14 cellular contexts compared by ENCODE assay signal in the genomic region with DNA sequence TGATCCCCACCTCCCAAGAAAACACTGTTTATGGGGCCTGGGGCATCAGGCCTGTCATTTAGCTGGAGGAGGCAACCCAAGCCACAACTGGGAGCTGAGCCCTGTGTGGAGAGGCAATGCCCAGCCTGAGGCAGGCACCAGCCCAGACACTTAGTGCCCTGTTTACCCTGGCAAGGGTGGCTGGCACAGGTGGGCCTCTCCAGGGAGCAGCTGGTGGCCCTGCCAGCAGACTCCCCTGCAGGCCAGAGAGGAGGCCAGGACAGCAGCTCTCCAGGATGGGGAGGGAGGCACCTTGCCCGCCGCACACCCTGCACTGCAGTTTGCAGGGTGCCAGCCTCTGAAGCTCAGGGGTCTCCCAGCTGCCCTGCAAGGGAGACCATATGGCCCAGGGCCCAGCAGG. TPM values are rescaled to one million over a fixed set of nuclear protein-coding genes. Genes with fewer than 3 reads are reported as not detected.
A peak's percentile ranks its signal among the peaks of the same experiment; 100 is the strongest.
DNase-seq lines count a peak whose midpoint lies in the region; ATAC-seq and TF ChIP-seq lines count a peak whose summit lies in the region.
"Had no signal": no experiment of that assay in that cellular context is flagged by ENCODE, and none has a peak within 500 bp of the region (broad histone marks: within the 10 kb centered on the region; RNA-seq: fewer than 3 reads in every experiment).

No MANE protein-coding gene starts in this region.

- no peak overlapping the region for H3K27ac Mint-ChIP-seq in endodermal cell
- H3K27ac Mint-ChIP-seq: activated T-helper 2 cell treated with anti-CD3 and anti-CD28 coated beads, Interferon-gamma antibody, Interleukin-2, Interleukin-4, amounts not matched to agents 10 μg/mL and 5 μg/mL and 100 μg/mL, durations not matched to agents 14 hours and 24 hours and 36 hours had no signal

- H3K27me3 ChIP-seq in fibroblast of lung (ENCODE audit: control insufficient read depth, insufficient read depth, low read length) = no peaks in the 10 kb centered on the region
- no peaks in the 10 kb centered on the region for H3K27me3 ChIP-seq in prostate gland (replicated peaks; ENCODE audit: insufficient read depth)
- H3K27me3 ChIP-seq in endodermal cell (ENCODE audit: control insufficient read depth, insufficient read depth, low read length, poor library complexity, severe bottlenecking) = no peaks in the 10 kb centered on the region

- peak overlapping the region; percentile 18 for H3K4me2 ChIP-seq in fibroblast of lung (ENCODE audit: extremely low read depth, insufficient read depth, low read length)

- H3K4me3 Mint-ChIP-seq in endodermal cell = no peak overlapping the region

- 69% methylated on average over 2 of the region's 2 CpGs for WGBS in prostate gland
- 92 to 100% methylated on average over 2 of the region's 2 CpGs for WGBS in endodermal cell (ENCODE audit: insufficient coverage in 1 of 2, insufficient read length in 1 of 2), 2 experiments

- H3K4me1 ChIP-seq in fibroblast of lung (ENCODE audit: control insufficient read depth, extremely low read depth, insufficient read depth, low read length) (peaks cover 37% of the 10 kb centered on the region), prostate gland (replicated peaks) (peaks cover 17% of the 10 kb centered on the region), endodermal cell (ENCODE audit: control insufficient read depth, insufficient read depth, low read length) (peaks cover 4% of the 10 kb centered on the region)

- no peak for TF ChIP-seq CTCF in GM10266 (IDR thresholded peaks at IDR 0.05; ENCODE audit: control insufficient read depth, insufficient read depth, low read depth, missing control alignments)
- TF ChIP-seq CTCF in fibroblast of lung (conservative IDR thresholded peaks at IDR 0.05 in 1 of 2, IDR thresholded peaks at IDR 0.05 in 1 of 2; ENCODE audit: low read depth in 1 of 2, low read length in 2 of 2) = no peak
- TF ChIP-seq CTCF in prostate gland (IDR thresholded peaks at IDR 0.05) = no peak
- no peak for TF ChIP-seq CTCF in endodermal cell (conservative IDR thresholded peaks at IDR 0.05)

- H3K27ac ChIP-seq in fibroblast of lung (ENCODE audit: insufficient read depth, low read length) = no peak overlapping the region
- H3K27ac ChIP-seq in prostate gland = no peak overlapping the region
- no peak overlapping the region for H3K27ac ChIP-seq in endodermal cell (ENCODE audit: low read depth, low read length)

- H3K36me3 Mint-ChIP-seq in endodermal cell (ENCODE audit: low read depth) = no peaks in the 10 kb centered on the region

- no peak for ATAC-seq in GM18870 (IDR thresholded peaks at IDR 0.05; ENCODE audit: unreplicated experiment)
- ATAC-seq in HG02981 (IDR thresholded peaks at IDR 0.05; ENCODE audit: unreplicated experiment) = no peak
- ATAC-seq: HCT116 had no signal

- TF ChIP-seq POLR2A in prostate gland (IDR thresholded peaks at IDR 0.05) = no peak

- no peak overlapping the region for H2AFZ ChIP-seq in fibroblast of lung (ENCODE audit: low read length)

- H3K36me3 ChIP-seq in fibroblast of lung (ENCODE audit: control insufficient read depth, insufficient read depth, low read length) = no peaks in the 10 kb centered on the region
- H3K36me3 ChIP-seq in prostate gland = no peaks in the 10 kb centered on the region
- no peaks in the 10 kb centered on the region for H3K36me3 ChIP-seq in endodermal cell (ENCODE audit: control insufficient read depth, insufficient read depth, low read length)

- no peaks in the 10 kb centered on the region for H4K20me1 ChIP-seq in fibroblast of lung (ENCODE audit: control insufficient read depth, extremely low read depth, insufficient read depth, low read length)

- peaks cover 2% of the 10 kb centered on the region for H3K79me2 ChIP-seq in fibroblast of lung (ENCODE audit: control insufficient read depth, insufficient read depth, low read length)

- H3K4me3 ChIP-seq in fibroblast of lung (replicated peaks in 1 of 4; ENCODE audit: control extremely low read depth in 1 of 4, insufficient read depth in 1 of 4, low read depth in 3 of 4, low read length in 4 of 4) (no peak overlapping the region), prostate gland (no peak overlapping the region), endodermal cell (ENCODE audit: low read length) (no peak overlapping the region)

- H3K4me1 Mint-ChIP-seq in endodermal cell = peaks cover 15% of the 10 kb centered on the region

- no peaks in the 10 kb centered on the region for H3K9me3 Mint-ChIP-seq in endodermal cell
- H3K9me3 Mint-ChIP-seq: activated T-helper 2 cell treated with anti-CD3 and anti-CD28 coated beads, Interferon-gamma antibody, Interleukin-2, Interleukin-4, amounts not matched to agents 10 μg/mL and 5 μg/mL and 100 μg/mL, durations not matched to agents 14 hours and 24 hours and 36 hours had no signal

- no peaks in the 10 kb centered on the region for H3K9me3 ChIP-seq in fibroblast of lung (ENCODE audit: control insufficient read depth, insufficient read depth, low read depth, low read length)
- no peaks in the 10 kb centered on the region for H3K9me3 ChIP-seq in prostate gland
- no peaks in the 10 kb centered on the region for H3K9me3 ChIP-seq in endodermal cell (ENCODE audit: control insufficient read depth, low read length)

- intact Hi-C loops in prostate gland (cut with DNase I) = no loop called here

- DNase-seq in GM10266 (ENCODE audit: extremely low spot score) (peak; percentile 3), NCI-H1092 treated with DMSO at 0.1 percent for 48 hours (lab: John Stamatoyannopoulos, UW) (peak; percentile 54), fibroblast of lung (ENCODE audit: low read depth in 2 of 2) (no peak), prostate gland (ENCODE audit: low spot score) (peak; percentile 70), endodermal cell (no peak), NCI-H2171 treated with DMSO at 0.1 percent for 48 hours (lab: John Stamatoyannopoulos, UW) (no peak)
- DNase-seq: activated CD8-positive, alpha-beta memory T cell treated with anti-CD3 and anti-CD28 coated beads for 24 hours; anterior cingulate cortex; NCI-H1105; stimulated activated naive CD4-positive, alpha-beta T cell had no signal

- no peak overlapping the region for H3K9ac ChIP-seq in fibroblast of lung (ENCODE audit: insufficient read depth, low read length)
- H3K9ac ChIP-seq in endodermal cell (ENCODE audit: extremely low read depth, low read length, poor library complexity, severe bottlenecking) = no peak overlapping the region

- H3K27me3 Mint-ChIP-seq in endodermal cell (ENCODE audit: insufficient read depth) = peaks cover 11% of the 10 kb centered on the region

RNA-seq across cellular contexts. Expression of gene TMEM92, which starts 9.1 kb away (rescaled TPM):
- total RNA-seq in fibroblast of lung (under 0.01 TPM in 1 of 2 replicates, not detected in the other), prostate gland (under 1 TPM; 0.91 to 0.96 TPM), endodermal cell (10 to 100 TPM; 34.3 to 35.8 TPM)
- polyA plus RNA-seq in fibroblast of lung = 0.05 TPM in 2 replicates
- polyA plus RNA-seq in fibroblast of lung (2012) = 0.19 and 0.32 TPM in 2 replicates
- not detected in 2 replicates for polyA minus RNA-seq in fibroblast of lung (ENCODE audit: low replicate concordance)
- 9.6 TPM for polyA plus RNA-seq in endodermal cell (2013, experiment 1 of 2)
- polyA plus RNA-seq in endodermal cell (2013, experiment 2 of 2) = 8.7 TPM

Comparison
In these comparisons a context has a peak if more than half of its experiments do, and no peak if none do; other contexts are left out.
1. DNase-seq: peak in GM10266 (single experiment), NCI-H1092 treated with DMSO at 0.1 percent for 48 hours (single experiment) and prostate gland (single experiment); none in fibroblast of lung (0 of 2), endodermal cell (single experiment) and NCI-H2171 treated with DMSO at 0.1 percent for 48 hours (single experiment).
2. RNA of gene TMEM92, which starts 9.1 kb away (total RNA-seq): 34.3 to 35.8 TPM in endodermal cell; 0.91 to 0.96 TPM in prostate gland and under 0.01 TPM in fibroblast of lung; every median in the first group is over 10 times any median in the second.